6 cellular contexts compared by ENCODE assay signal in the genomic region with DNA sequence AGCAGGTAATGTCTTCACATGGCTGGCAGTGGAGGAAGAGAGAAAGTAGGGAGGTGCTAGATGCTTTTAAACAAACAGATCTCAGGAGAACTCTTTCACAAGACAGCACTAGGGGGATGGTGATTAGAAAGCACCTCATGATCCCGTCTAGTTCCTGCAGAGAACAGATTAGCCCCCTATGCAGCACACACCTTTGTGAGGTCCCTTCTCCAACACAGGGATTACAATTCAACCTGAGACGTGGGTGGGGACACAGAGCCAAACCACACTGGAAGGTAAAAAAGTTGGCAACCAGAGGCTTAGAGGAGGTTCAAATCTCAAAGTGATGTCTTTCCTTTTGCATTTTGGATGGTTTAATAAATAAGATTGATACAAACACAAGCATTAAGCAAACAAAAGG.
"Had no signal": no experiment of that assay in that cellular context is flagged by ENCODE, and none has a peak within 500 bp of the region (broad histone marks: within the 10 kb centered on the region; RNA-seq: fewer than 3 reads in every experiment).

No MANE protein-coding gene starts in this region.

- H3K4me3 ChIP-seq: GM23248, HAP-1, K562 had no signal

- H3K36me3 ChIP-seq: HAP-1 had no signal

- H2AFZ ChIP-seq: GM23248 had no signal

- ATAC-seq: HCT116, K562 had no signal

- H3K27ac Mint-ChIP-seq: HFFc6 had no signal

- H3K4me1 ChIP-seq: HAP-1 had no signal

- H3K9me3 ChIP-seq: HAP-1 had no signal

- H3K27ac ChIP-seq: GM23248 had no signal

- H3K9ac ChIP-seq: GM23248 had no signal

- H3K4me3 Mint-ChIP-seq: HFFc6 had no signal

- DNase-seq: GM23248, HFFc6, IMR-90 had no signal
